In genomic region chr2:239164281-239164871, GRCh38 we compare ENCODE assay signal across 11 cellular contexts.
DNase-seq lines count a peak whose midpoint lies in the region; ATAC-seq and TF ChIP-seq lines count a peak whose summit lies in the region.
"Had no signal": no experiment of that assay in that cellular context is flagged by ENCODE, and none has a peak within 500 bp of the region (broad histone marks: within the 10 kb centered on the region; RNA-seq: fewer than 3 reads in every experiment).

No MANE protein-coding gene starts in this region.

- H3K36me3 Mint-ChIP-seq in activated B cell treated with CpG ODN at 0.5 μM for 24 hours (ENCODE audit: low read depth) (peaks cover 44% of the 10 kb centered on the region), endothelial cell (ENCODE audit: low read depth, unreplicated experiment) (peaks cover 14% of the 10 kb centered on the region)

- H3K9me3 ChIP-seq in gastrocnemius medialis = no peaks in the 10 kb centered on the region
- H3K9me3 ChIP-seq: A549 had no signal

- DNase-seq in activated CD4-positive, CD25-positive, alpha-beta regulatory T cell treated with anti-CD3 and anti-CD28 coated beads, Interleukin-2, amount 50 U/mL, for 72 hours = peak; percentile 27
- no peak for DNase-seq in activated CD4-positive, CD25-positive, alpha-beta regulatory T cell (lab: John Stamatoyannopoulos, UW)
- peak; percentile 3 for DNase-seq in activated B cell treated with CpG ODN at 0.5 μM for 24 hours
- DNase-seq in epithelial cell of esophagus (ENCODE audit: low read depth) = peak; percentile 13
- peak in 1 of 2 donors; percentile 12 for DNase-seq in gastrocnemius medialis
- no peak for DNase-seq in endothelial cell (ENCODE audit: low spot score)
- DNase-seq in retina = no peak
- DNase-seq: Kasumi-1, NCI-H524 had no signal

- no peaks in the 10 kb centered on the region for H3K27me3 ChIP-seq in gastrocnemius medialis

- H3K27me3 Mint-ChIP-seq in activated B cell treated with CpG ODN at 0.5 μM for 24 hours = no peaks in the 10 kb centered on the region
- peaks cover 11% of the 10 kb centered on the region for H3K27me3 Mint-ChIP-seq in endothelial cell (ENCODE audit: unreplicated experiment)

- intact Hi-C loops in activated B cell treated with CpG ODN at 0.5 μM for 24 hours (cut with micrococcal nuclease) (no loop called here), gastrocnemius medialis (cut with DNase I; ENCODE audit: low total_unique reads) (no loop called here)

- H3K9me3 Mint-ChIP-seq in activated B cell treated with CpG ODN at 0.5 μM for 24 hours = no peaks in the 10 kb centered on the region
- H3K9me3 Mint-ChIP-seq in endothelial cell (ENCODE audit: unreplicated experiment) = no peaks in the 10 kb centered on the region

- ATAC-seq in activated B cell treated with CpG ODN at 0.5 μM for 24 hours (ENCODE audit: low read depth) = no peak
- ATAC-seq in gastrocnemius medialis = no peak
- ATAC-seq in GM18519 (IDR thresholded peaks at IDR 0.05; ENCODE audit: low FRiP score, unreplicated experiment) = no peak
- ATAC-seq: A549 had no signal

- CTCF ChIA-PET in activated B cell treated with CpG ODN at 0.5 μM for 24 hours (lab: Charles Lee) = no interaction called here

- in situ Hi-C loops in gastrocnemius medialis (cut with MboI; ENCODE audit: low sequenced_read_pairs in 4 of 4) = no loop called here

- H3K4me3 Mint-ChIP-seq in activated B cell treated with CpG ODN at 0.5 μM for 24 hours (no peak overlapping the region), endothelial cell (ENCODE audit: unreplicated experiment) (no peak overlapping the region)

- H3K4me1 Mint-ChIP-seq in activated B cell treated with CpG ODN at 0.5 μM for 24 hours = no peaks in the 10 kb centered on the region
- no peaks in the 10 kb centered on the region for H3K4me1 Mint-ChIP-seq in endothelial cell (ENCODE audit: unreplicated experiment)

- H3K27ac Mint-ChIP-seq in activated B cell treated with CpG ODN at 0.5 μM for 24 hours = no peak overlapping the region
- no peak overlapping the region for H3K27ac Mint-ChIP-seq in endothelial cell (ENCODE audit: unreplicated experiment)

- no peak for TF ChIP-seq POLR2A in gastrocnemius medialis (IDR thresholded peaks at IDR 0.05)

- peaks cover 0 to 7% of the 10 kb centered on the region in 2 donors for H3K4me1 ChIP-seq in gastrocnemius medialis
- H3K4me1 ChIP-seq: A549 had no signal

- H3K36me3 ChIP-seq in gastrocnemius medialis = peaks cover 0 to 42% of the 10 kb centered on the region in 2 donors

- TF ChIP-seq CTCF in activated B cell treated with CpG ODN at 0.5 μM for 24 hours (IDR thresholded peaks at IDR 0.05) = no peak
- no peak for TF ChIP-seq CTCF in epithelial cell of esophagus (IDR thresholded peaks at IDR 0.05; ENCODE audit: insufficient read depth, low read depth, low read length, missing control alignments)
- TF ChIP-seq CTCF in gastrocnemius medialis (IDR thresholded peaks at IDR 0.05 in 4 of 5, conservative IDR thresholded peaks at IDR 0.05 in 1 of 5) = no peak
- TF ChIP-seq CTCF in endothelial cell (IDR thresholded peaks at IDR 0.05; ENCODE audit: unreplicated experiment) = no peak

- POLR2A ChIA-PET in activated B cell treated with CpG ODN at 0.5 μM for 24 hours (lab: Charles Lee) = no interaction called here

- no peak overlapping the region for H3K4me3 ChIP-seq in epithelial cell of esophagus (ENCODE audit: low read length)
- no peak overlapping the region for H3K4me3 ChIP-seq in gastrocnemius medialis
- H3K4me3 ChIP-seq: A549 had no signal

- peak overlapping the region in 3 of 4 donors; percentile 8 to 33 (median 32) for H3K27ac ChIP-seq in gastrocnemius medialis
- H3K27ac ChIP-seq: A549 had no signal

Comparison
In these comparisons a context has a peak if more than half of its experiments do, and no peak if none do; other contexts are left out.
1. DNase-seq: peak in activated CD4-positive, CD25-positive, alpha-beta regulatory T cell treated with anti-CD3 and anti-CD28 coated beads, Interleukin-2, amount 50 U/mL, for 72 hours (single experiment), activated B cell treated with CpG ODN at 0.5 μM for 24 hours (single experiment) and epithelial cell of esophagus (single experiment); none in activated CD4-positive, CD25-positive, alpha-beta regulatory T cell (0 of 4), endothelial cell (single experiment) and retina (single experiment).